Comparison of ENCODE assay signal across 1 cellular context in genomic region chr11:124678416-124678815, GRCh38.
TF ChIP-seq lines count a peak whose summit lies in the region.

No MANE protein-coding gene starts in this region.

TF ChIP-seq in IMR-90, 13 proteins besides CTCF, POLR2A, EP300 and RAD21 (continued from another document):
- no peak for TF ChIP-seq ELK1 (IDR thresholded peaks at IDR 0.05; ENCODE audit: borderline replicate concordance, low read depth, low read length)
- no peak for TF ChIP-seq MAFK (IDR thresholded peaks at IDR 0.05; ENCODE audit: low read depth, low read length)
- no peak for TF ChIP-seq MXI1 (IDR thresholded peaks at IDR 0.05; ENCODE audit: borderline replicate concordance, low read depth, low read length)
TF ChIP-seq in IMR-90: peak in this region for 0.
